In the genomic region with DNA sequence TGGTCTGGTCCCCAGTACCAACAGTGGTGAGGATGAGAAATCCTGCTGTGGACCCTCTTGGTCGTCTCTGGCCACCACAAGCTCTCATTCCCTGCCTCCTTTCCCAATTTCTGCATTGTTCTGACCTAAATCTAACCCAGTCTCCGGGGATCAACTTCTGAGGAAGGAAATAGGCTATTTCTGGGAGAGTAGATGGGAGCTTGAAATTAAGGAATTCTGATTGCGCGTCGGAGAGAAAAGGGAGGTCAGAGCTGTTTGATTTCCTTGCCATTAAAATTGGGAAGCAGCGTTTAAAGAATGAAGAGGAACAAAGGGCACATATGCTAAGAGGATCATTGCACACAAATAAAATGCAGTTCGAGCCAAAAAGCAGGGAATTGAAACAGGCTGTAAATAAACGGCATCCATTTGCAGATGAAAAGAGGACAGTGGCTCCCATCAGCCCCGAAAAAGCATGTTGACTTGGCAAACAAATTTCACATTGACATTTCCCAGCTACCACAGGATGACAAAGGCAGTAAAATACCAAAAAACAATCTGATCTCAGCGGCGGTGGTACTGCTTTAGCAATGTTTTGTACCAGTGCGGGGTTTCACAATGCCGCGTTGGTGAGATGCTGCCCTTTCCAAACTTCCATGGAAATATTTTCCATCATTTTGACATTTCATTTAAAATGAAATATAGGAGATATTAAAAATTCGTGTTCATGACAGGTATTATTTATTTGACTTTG, we compare ENCODE assay signal across 18 cellular contexts.
"Had no signal": no experiment of that assay in that cellular context is flagged by ENCODE, and none has a peak within 500 bp of the region (broad histone marks: within the 10 kb centered on the region; RNA-seq: fewer than 3 reads in every experiment).

No MANE protein-coding gene starts in this region.

- H3K9me3 ChIP-seq: neutrophil, upper lobe of right lung had no signal

- H3K4me3 ChIP-seq: coronary artery, skin epidermis, upper lobe of right lung had no signal

- H3K36me3 ChIP-seq: brain microvascular endothelial cell, neutrophil, upper lobe of right lung had no signal

- DNase-seq: activated CD4-positive, alpha-beta T cell treated with anti-CD3 and anti-CD28 coated beads, Interleukin-2, amount 10 ng/mL, durations not matched to agents 24 days and 14 days; activated CD4-positive, CD25-positive, alpha-beta regulatory T cell; activated CD8-positive, alpha-beta memory T cell treated with anti-CD3 and anti-CD28 coated beads for 24 hours; activated naive CD4-positive, alpha-beta T cell; activated naive CD8-positive, alpha-beta T cell treated with anti-CD3 and anti-CD28 coated beads, Interleukin-2, amount 10 ng/mL, durations not matched to agents 7 days and 5 days; brain microvascular endothelial cell; foreskin keratinocyte; left cardiac atrium; midbrain; naive B cell; retina; stimulated activated CD4-positive, alpha-beta T cell treated with anti-CD3 and anti-CD28 coated beads, Interleukin-15, amount 100 ng/mL, for 24 hours; stimulated activated CD4-positive, alpha-beta T cell treated with anti-CD3 and anti-CD28 coated beads, Interleukin-4, amount 100 ng/mL, for 1 hour; T-helper 17 cell; upper lobe of right lung had no signal

- H3K27me3 ChIP-seq: brain microvascular endothelial cell, upper lobe of right lung had no signal

- H3K27ac ChIP-seq: brain microvascular endothelial cell, coronary artery, foreskin keratinocyte, neutrophil, upper lobe of right lung had no signal

- H3K4me1 ChIP-seq: foreskin keratinocyte, upper lobe of right lung had no signal
